ENCODE assay signal across 8 cellular contexts in the genomic region with DNA sequence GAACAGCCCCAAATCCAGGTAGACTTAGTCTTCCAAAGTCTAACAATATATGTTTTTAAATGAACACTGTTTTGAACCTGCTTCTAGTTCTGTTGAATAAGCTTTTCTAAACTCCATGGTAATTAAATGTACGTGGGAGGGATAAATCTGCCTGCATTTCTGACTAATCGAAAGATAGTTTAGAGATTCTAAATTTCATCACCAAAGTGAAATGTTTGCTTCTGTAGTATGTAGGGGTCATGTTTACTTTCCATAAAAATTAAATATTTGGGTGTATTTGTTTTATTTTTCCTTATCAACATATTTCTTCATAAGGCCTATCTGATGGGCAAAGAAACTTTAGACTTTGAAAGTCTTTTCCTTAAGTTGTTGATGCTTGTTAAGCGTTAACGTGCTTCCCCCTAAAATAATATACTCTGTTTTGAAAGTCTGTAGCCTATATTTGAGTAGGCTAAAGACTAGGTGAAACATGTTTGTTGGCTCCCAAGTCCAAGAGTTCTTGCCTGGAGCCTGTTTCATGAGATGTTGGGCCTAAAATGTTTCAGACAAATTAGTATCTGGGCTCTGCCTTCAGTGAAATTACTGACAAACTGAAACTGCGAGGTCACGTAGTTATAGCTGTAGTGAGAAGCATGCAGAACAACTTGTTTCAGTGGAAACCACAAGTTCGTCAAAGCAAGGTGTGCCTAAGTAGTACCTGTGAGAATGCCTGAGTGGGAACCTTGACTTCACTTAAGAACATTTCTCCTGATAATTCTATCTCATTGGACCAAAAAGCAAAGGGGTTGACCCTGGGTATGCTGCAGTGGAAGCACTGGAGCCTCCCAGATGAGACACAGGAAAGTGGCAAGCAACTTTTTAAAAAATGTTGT.
DNase-seq lines count a peak whose midpoint lies in the region; ATAC-seq, FAIRE-seq and TF ChIP-seq lines count a peak whose summit lies in the region.

No MANE protein-coding gene starts in this region.

- no peaks in the 10 kb centered on the region for H3K9me3 ChIP-seq in right lobe of liver
- no peaks in the 10 kb centered on the region for H3K9me3 ChIP-seq in upper lobe of right lung
- H3K9me3 ChIP-seq in HAP-1: no peaks in the 10 kb centered on the region

- TF ChIP-seq POLR2A in right lobe of liver (IDR thresholded peaks at IDR 0.05): no peak

- peaks cover 10 to 45% of the 10 kb centered on the region in 2 donors for H3K36me3 Mint-ChIP-seq in activated naive CD4-positive, alpha-beta T cell treated with anti-CD3 and anti-CD28 coated beads, Interleukin-2, amount 50 U/mL, for 72 hours

- H3K27ac Mint-ChIP-seq in activated naive CD4-positive, alpha-beta T cell treated with anti-CD3 and anti-CD28 coated beads, Interleukin-2, amount 50 U/mL, for 72 hours: peak overlapping the region; percentile 88 to 96

- peak; percentile 97 for FAIRE-seq in GM19239 (lab: Jason Lieb, UNC)

- H3K4me1 ChIP-seq in right lobe of liver: peaks cover 0 to 28% (median 6%) of the 10 kb centered on the region in 4 donors
- peaks cover 14% of the 10 kb centered on the region for H3K4me1 ChIP-seq in upper lobe of right lung
- no peaks in the 10 kb centered on the region for H3K4me1 ChIP-seq in HAP-1

- H3K27me3 ChIP-seq in right lobe of liver: no peaks in the 10 kb centered on the region
- no peaks in the 10 kb centered on the region for H3K27me3 ChIP-seq in upper lobe of right lung
- no peaks in the 10 kb centered on the region for H3K27me3 ChIP-seq in HAP-1 (ENCODE audit: low read depth)

- H3K4me3 ChIP-seq in right lobe of liver (peak overlapping the region; percentile 31 to 60 (median 55)), upper lobe of right lung (peak overlapping the region; percentile 50), HAP-1 (no peak overlapping the region)

- WGBS in right lobe of liver (ENCODE audit: insufficient coverage, low coverage, low lambda C conversion rate, missing lambda C conversion rate): 3% methylated on average over 7 of the region's 7 CpGs

- in situ Hi-C loops in HAP-1 (cut with MboI; ENCODE audit: low sequenced_read_pairs): no loop called here

- H3K36me3 ChIP-seq in right lobe of liver (no peaks in the 10 kb centered on the region), upper lobe of right lung (no peaks in the 10 kb centered on the region), HAP-1 (replicated peaks) (no peaks in the 10 kb centered on the region)

- peaks cover 0 to 23% of the 10 kb centered on the region in 2 donors for H3K9me3 Mint-ChIP-seq in activated naive CD4-positive, alpha-beta T cell treated with anti-CD3 and anti-CD28 coated beads, Interleukin-2, amount 50 U/mL, for 72 hours

- H3K27ac ChIP-seq in 22Rv1 (peak overlapping the region; percentile 88), right lobe of liver (peak overlapping the region; percentile 63 to 87 (median 80)), upper lobe of right lung (peak overlapping the region; percentile 90)

- intact Hi-C loops in right lobe of liver (cut with DNase I): no loop called here
- intact Hi-C loops in upper lobe of right lung (cut with DNase I): no loop called here

- TF ChIP-seq CTCF in 22Rv1 (IDR thresholded peaks at IDR 0.05) (no peak), right lobe of liver (IDR thresholded peaks at IDR 0.05) (no peak), upper lobe of right lung (IDR thresholded peaks at IDR 0.05) (no peak)

- DNase-seq in GM19239 (ENCODE audit: insufficient read length, low spot score) (peak; percentile 16), right lobe of liver (no peak), upper lobe of right lung (no peak), anterior cingulate cortex (lab: John Stamatoyannopoulos, UW) (no peak), HAP-1 (ENCODE audit: low spot score in 2 of 2) (no peak)
- DNase-seq in activated naive CD4-positive, alpha-beta T cell treated with anti-CD3 and anti-CD28 coated beads, Interleukin-2, amount 50 U/mL, for 72 hours (ENCODE audit: low spot score in 2 of 2): peak in 1 of 2 donors; percentile 42

- ATAC-seq in HG03175 (IDR thresholded peaks at IDR 0.05; ENCODE audit: unreplicated experiment) (peak; percentile 90), right lobe of liver (peak; percentile 11 to 41 (median 26)), upper lobe of right lung (peak; percentile 74)
- ATAC-seq in activated naive CD4-positive, alpha-beta T cell treated with anti-CD3 and anti-CD28 coated beads, Interleukin-2, amount 50 U/mL, for 72 hours: peak; percentile 85 to 88

Comparison
In these comparisons a context has a peak if more than half of its experiments do, and no peak if none do; other contexts are left out.
1. ATAC-seq: peak in every context shown above with its lines; median percentile 90 in HG03175; 86 in activated naive CD4-positive, alpha-beta T cell treated with anti-CD3 and anti-CD28 coated beads, Interleukin-2, amount 50 U/mL, for 72 hours; 74 in upper lobe of right lung; 26 in right lobe of liver.